ENCODE assay signal across 10 cellular contexts in genomic region chr10:113576853-113577252, GRCh38. TPM values are rescaled to one million over a fixed set of nuclear protein-coding genes. Genes with fewer than 3 reads are reported as not detected.
DNase-seq lines count a peak whose midpoint lies in the region; ATAC-seq and TF ChIP-seq lines count a peak whose summit lies in the region.
"Had no signal": no experiment of that assay in that cellular context is flagged by ENCODE, and none has a peak within 500 bp of the region (broad histone marks: within the 10 kb centered on the region; RNA-seq: fewer than 3 reads in every experiment).

No MANE protein-coding gene starts in this region.

- no peaks in the 10 kb centered on the region for H3K4me1 Mint-ChIP-seq in HFFc6 (ENCODE audit: low read depth)
- H3K4me1 Mint-ChIP-seq: T-cell had no signal

- no peak overlapping the region for H3K27ac ChIP-seq in DND-41 (ENCODE audit: low read length)
- H3K27ac ChIP-seq in hepatocyte, result no peak overlapping the region
- no peak overlapping the region for H3K27ac ChIP-seq in smooth muscle cell (ENCODE audit: low read depth)
- no peak overlapping the region for H3K27ac ChIP-seq in gastroesophageal sphincter

- H3K4me3 ChIP-seq in DND-41 (ENCODE audit: low read depth in 1 of 2, low read length in 2 of 2) (no peak overlapping the region), hepatocyte (no peak overlapping the region), smooth muscle cell (no peak overlapping the region), gastroesophageal sphincter (no peak overlapping the region)

- no peak for TF ChIP-seq EP300 in gastroesophageal sphincter (IDR thresholded peaks at IDR 0.05)

- intact Hi-C loops in sciatic nerve (cut with DNase I), result no loop called here

- H3K79me2 ChIP-seq in DND-41 (ENCODE audit: insufficient read depth, low read length) (no peaks in the 10 kb centered on the region), hepatocyte (no peaks in the 10 kb centered on the region), smooth muscle cell (ENCODE audit: low read depth) (no peaks in the 10 kb centered on the region)

- no peak overlapping the region for H3K4me3 Mint-ChIP-seq in HFFc6
- H3K4me3 Mint-ChIP-seq: T-cell had no signal

- ATAC-seq in DND-41 (ENCODE audit: insufficient read depth, low read depth) (peak; percentile 72; the same call in 2 of the 3 replicates), gastroesophageal sphincter (no peak), sciatic nerve (no peak)
- ATAC-seq: T-cell had no signal

- H3K9me2 ChIP-seq in hepatocyte (replicated peaks; ENCODE audit: insufficient read depth), result no peaks in the 10 kb centered on the region

- H3K4me2 ChIP-seq in DND-41 (ENCODE audit: insufficient read depth, low read length) (no peak overlapping the region), hepatocyte (no peak overlapping the region), smooth muscle cell (no peak overlapping the region)

- H3F3A ChIP-seq in smooth muscle cell (ENCODE audit: low read depth), result no peaks in the 10 kb centered on the region

- H4K20me1 ChIP-seq in DND-41 (ENCODE audit: insufficient read depth, low read length), result peaks cover 3% of the 10 kb centered on the region; the same call in 1 of the 2 replicates
- H4K20me1 ChIP-seq in hepatocyte (ENCODE audit: insufficient read depth, poor library complexity, severe bottlenecking), result no peaks in the 10 kb centered on the region
- H4K20me1 ChIP-seq in smooth muscle cell (ENCODE audit: low read depth), result no peaks in the 10 kb centered on the region

- H3K27me3 Mint-ChIP-seq in HFFc6 (ENCODE audit: insufficient read depth), result peaks cover 16% of the 10 kb centered on the region

- no peaks in the 10 kb centered on the region for H3K9me3 Mint-ChIP-seq in HFFc6
- H3K9me3 Mint-ChIP-seq: T-cell had no signal

- H3K27me3 ChIP-seq in DND-41 (ENCODE audit: insufficient read depth, low read length, poor library complexity) (no peaks in the 10 kb centered on the region), hepatocyte (no peaks in the 10 kb centered on the region), smooth muscle cell (ENCODE audit: low read depth) (peaks cover 23% of the 10 kb centered on the region), gastroesophageal sphincter (peaks cover 4% of the 10 kb centered on the region)

- no peaks in the 10 kb centered on the region for H3K9me3 ChIP-seq in DND-41 (ENCODE audit: insufficient read depth, low read length, severe bottlenecking)
- H3K9me3 ChIP-seq in hepatocyte (ENCODE audit: low read depth), result no peaks in the 10 kb centered on the region
- no peaks in the 10 kb centered on the region for H3K9me3 ChIP-seq in smooth muscle cell (replicated peaks; ENCODE audit: low read depth)
- no peaks in the 10 kb centered on the region for H3K9me3 ChIP-seq in gastroesophageal sphincter

- TF ChIP-seq CTCF in DND-41 (IDR thresholded peaks at IDR 0.05; ENCODE audit: borderline replicate concordance, extremely low read depth, low read length, poor library complexity, severe bottlenecking) (no peak), HFFc6 (IDR thresholded peaks at IDR 0.05) (no peak), hepatocyte (IDR thresholded peaks at IDR 0.05; ENCODE audit: poor library complexity) (no peak), smooth muscle cell (IDR thresholded peaks at IDR 0.05; ENCODE audit: borderline replicate concordance, insufficient read depth, poor library complexity, severe bottlenecking) (no peak), gastroesophageal sphincter (IDR thresholded peaks at IDR 0.05) (no peak)

- DNase-seq in DND-41 (peak; percentile 55), HFFc6 (peak; percentile 8), hepatocyte (ENCODE audit: low spot score) (peak; percentile 46), smooth muscle cell (lab: John Stamatoyannopoulos, UW; ENCODE audit: unreplicated experiment) (no peak), sciatic nerve (ENCODE audit: low spot score) (no peak)
- DNase-seq in activated CD4-positive, alpha-beta T cell treated with anti-CD3 and anti-CD28 coated beads, Interleukin-2, amount 50 U/mL, for 48 hours, result peak; percentile 4 to 9
- DNase-seq: activated T-cell treated with anti-CD3 and anti-CD28 coated beads for 4 hours, NCI-H524 treated with DMSO at 0.1 percent for 48 hours, T-cell had no signal

- no peak for TF ChIP-seq POLR2A in gastroesophageal sphincter (IDR thresholded peaks at IDR 0.05)

- H3K36me3 ChIP-seq in DND-41 (ENCODE audit: insufficient read depth, low read length) (no peaks in the 10 kb centered on the region), hepatocyte (replicated peaks; ENCODE audit: insufficient read depth, low read depth) (no peaks in the 10 kb centered on the region), smooth muscle cell (ENCODE audit: low read depth) (no peaks in the 10 kb centered on the region), gastroesophageal sphincter (no peaks in the 10 kb centered on the region)

- 68% methylated on average over 4 of the region's 4 CpGs for WGBS in hepatocyte (ENCODE audit: low lambda C conversion rate, missing lambda C conversion rate)
- 64% methylated on average over 4 of the region's 4 CpGs for WGBS in smooth muscle cell (ENCODE audit: low lambda C conversion rate)
- 44 to 60% methylated on average over 3 to 4 of the region's 4 CpGs for WGBS in gastroesophageal sphincter (ENCODE audit: low coverage in 1 of 2), 2 donors

- no peak overlapping the region for H3K9ac ChIP-seq in DND-41 (ENCODE audit: low read depth, low read length)
- no peak overlapping the region for H3K9ac ChIP-seq in smooth muscle cell (ENCODE audit: low read depth)

- no peak overlapping the region for H3K27ac Mint-ChIP-seq in HFFc6
- H3K27ac Mint-ChIP-seq: T-cell had no signal

- H2AFZ ChIP-seq in DND-41 (ENCODE audit: low read depth, low read length) (no peak overlapping the region), hepatocyte (no peak overlapping the region), smooth muscle cell (ENCODE audit: low read depth) (no peak overlapping the region)

- H3K36me3 Mint-ChIP-seq in HFFc6 (ENCODE audit: low read depth), result no peaks in the 10 kb centered on the region
- H3K36me3 Mint-ChIP-seq: T-cell had no signal

- no peaks in the 10 kb centered on the region for H3K4me1 ChIP-seq in DND-41 (ENCODE audit: insufficient read depth, low read length)
- H3K4me1 ChIP-seq in hepatocyte (ENCODE audit: insufficient read depth), result no peaks in the 10 kb centered on the region
- H3K4me1 ChIP-seq in smooth muscle cell (ENCODE audit: low read depth), result no peaks in the 10 kb centered on the region
- no peaks in the 10 kb centered on the region for H3K4me1 ChIP-seq in gastroesophageal sphincter

RNA-seq across cellular contexts. Expression of gene HABP2, which starts 24.0 kb away (rescaled TPM):
- total RNA-seq in HFFc6 (2021; fragmentation: NEBNext Ultra II Directional; extraction: Animal tissue kit (Norgen Biotek cat#: 25700)), result not detected
- total RNA-seq in hepatocyte, result 102 and 109 TPM in 2 replicates
- 48.3 and 55.1 TPM in 2 replicates for polyA plus RNA-seq in hepatocyte
- total RNA-seq in smooth muscle cell, result not detected in 2 replicates
- 0.05 TPM in 1 of 2 replicates, not detected in the other for polyA plus RNA-seq in smooth muscle cell
- not detected for total RNA-seq in gastroesophageal sphincter
- total RNA-seq in sciatic nerve, result not detected

Comparison
In these comparisons a context has a peak if more than half of its experiments do, and no peak if none do; other contexts are left out.
1. DNase-seq: peak in DND-41 (single experiment), HFFc6 (single experiment), activated CD4-positive, alpha-beta T cell treated with anti-CD3 and anti-CD28 coated beads, Interleukin-2, amount 50 U/mL, for 48 hours (2 of 2) and hepatocyte (single experiment); none in smooth muscle cell (single experiment) and sciatic nerve (single experiment).
2. RNA of gene HABP2, which starts 24.0 kb away (total RNA-seq): 102 to 109 TPM in hepatocyte; not detected in sciatic nerve (single experiment), not detected in HFFc6, not detected in smooth muscle cell and not detected in gastroesophageal sphincter; every median in the first group is over 10 times any median in the second.